ENCODE assay signal across 1 cellular context in the genomic region with DNA sequence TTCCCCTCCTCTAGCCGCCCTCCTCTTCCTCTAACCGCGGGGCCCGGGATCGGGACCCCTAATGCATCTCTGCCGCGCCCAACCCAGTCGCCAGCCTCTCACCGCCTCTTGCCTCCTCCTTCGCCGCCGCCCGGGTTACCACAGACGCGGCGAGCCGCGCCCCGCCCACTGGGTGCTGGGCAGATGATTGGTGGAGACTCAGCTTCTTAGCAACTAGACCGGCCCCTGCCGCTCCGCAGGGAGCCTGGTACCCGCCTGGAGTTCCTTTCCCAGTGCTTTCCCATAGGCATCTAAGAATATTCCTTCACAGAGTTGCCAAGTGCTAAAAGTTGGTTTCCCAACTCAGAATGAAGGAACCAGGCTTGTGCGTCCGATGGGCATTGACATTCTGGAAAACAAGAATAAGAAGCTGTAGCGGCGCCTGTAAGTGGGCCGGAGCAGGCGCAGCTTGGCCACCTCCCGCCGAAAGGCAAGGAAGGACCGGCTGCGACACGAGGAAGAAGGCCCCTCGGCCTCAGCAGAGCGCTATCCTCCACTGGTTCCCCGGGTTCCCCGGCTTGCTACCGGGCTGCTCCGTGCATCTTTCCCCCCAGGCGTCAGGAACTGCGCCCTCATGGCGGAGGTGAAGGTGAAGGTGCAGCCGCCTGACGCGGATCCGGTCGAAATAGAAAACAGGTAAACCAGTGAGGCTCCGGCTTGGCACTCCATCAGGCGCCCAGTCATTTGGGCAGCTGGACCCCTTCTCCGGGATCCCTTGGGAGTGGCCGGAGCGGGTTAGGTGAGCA.
TF ChIP-seq lines count a peak whose summit lies in the region.

A gene (minus strand): TSS at position 137 of the 785 bp plus-strand sequence. CDS start 1,672 bp downstream, outside the sequence.
A gene with protein sequence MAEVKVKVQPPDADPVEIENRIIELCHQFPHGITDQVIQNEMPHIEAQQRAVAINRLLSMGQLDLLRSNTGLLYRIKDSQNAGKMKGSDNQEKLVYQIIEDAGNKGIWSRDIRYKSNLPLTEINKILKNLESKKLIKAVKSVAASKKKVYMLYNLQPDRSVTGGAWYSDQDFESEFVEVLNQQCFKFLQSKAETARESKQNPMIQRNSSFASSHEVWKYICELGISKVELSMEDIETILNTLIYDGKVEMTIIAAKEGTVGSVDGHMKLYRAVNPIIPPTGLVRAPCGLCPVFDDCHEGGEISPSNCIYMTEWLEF (plus strand): TSS at position 497 of the 785 bp plus-strand sequence. CDS start 117 bp downstream, at position 614.

TF ChIP-seq in K562, 482 proteins besides CTCF, POLR2A, EP300 and RAD21 (continued from another document):
- TF ChIP-seq, protein P1, sequence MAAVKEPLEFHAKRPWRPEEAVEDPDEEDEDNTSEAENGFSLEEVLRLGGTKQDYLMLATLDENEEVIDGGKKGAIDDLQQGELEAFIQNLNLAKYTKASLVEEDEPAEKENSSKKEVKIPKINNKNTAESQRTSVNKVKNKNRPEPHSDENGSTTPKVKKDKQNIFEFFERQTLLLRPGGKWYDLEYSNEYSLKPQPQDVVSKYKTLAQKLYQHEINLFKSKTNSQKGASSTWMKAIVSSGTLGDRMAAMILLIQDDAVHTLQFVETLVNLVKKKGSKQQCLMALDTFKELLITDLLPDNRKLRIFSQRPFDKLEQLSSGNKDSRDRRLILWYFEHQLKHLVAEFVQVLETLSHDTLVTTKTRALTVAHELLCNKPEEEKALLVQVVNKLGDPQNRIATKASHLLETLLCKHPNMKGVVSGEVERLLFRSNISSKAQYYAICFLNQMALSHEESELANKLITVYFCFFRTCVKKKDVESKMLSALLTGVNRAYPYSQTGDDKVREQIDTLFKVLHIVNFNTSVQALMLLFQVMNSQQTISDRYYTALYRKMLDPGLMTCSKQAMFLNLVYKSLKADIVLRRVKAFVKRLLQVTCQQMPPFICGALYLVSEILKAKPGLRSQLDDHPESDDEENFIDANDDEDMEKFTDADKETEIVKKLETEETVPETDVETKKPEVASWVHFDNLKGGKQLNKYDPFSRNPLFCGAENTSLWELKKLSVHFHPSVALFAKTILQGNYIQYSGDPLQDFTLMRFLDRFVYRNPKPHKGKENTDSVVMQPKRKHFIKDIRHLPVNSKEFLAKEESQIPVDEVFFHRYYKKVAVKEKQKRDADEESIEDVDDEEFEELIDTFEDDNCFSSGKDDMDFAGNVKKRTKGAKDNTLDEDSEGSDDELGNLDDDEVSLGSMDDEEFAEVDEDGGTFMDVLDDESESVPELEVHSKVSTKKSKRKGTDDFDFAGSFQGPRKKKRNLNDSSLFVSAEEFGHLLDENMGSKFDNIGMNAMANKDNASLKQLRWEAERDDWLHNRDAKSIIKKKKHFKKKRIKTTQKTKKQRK (IDR thresholded peaks at IDR 0.05; ENCODE audit: borderline replicate concordance, low read depth, low read length), result no peak
- TF ChIP-seq ZNF57 (CRISPR knock-in tag; IDR thresholded peaks at IDR 0.05) (no peak), KDM1A (IDR thresholded peaks at IDR 0.05) (no peak), MYNN (IDR thresholded peaks at IDR 0.05) (no peak), MYNN (CRISPR knock-in tag; IDR thresholded peaks at IDR 0.05) (no peak), CCAR2 (IDR thresholded peaks at IDR 0.05; ENCODE audit: low read depth, low read length) (no peak), NEUROD1 (IDR thresholded peaks at IDR 0.05; ENCODE audit: borderline replicate concordance, low read depth, low read length, partially characterized antibody) (peak; percentile 67), ZNF121 (CRISPR knock-in tag; conservative IDR thresholded peaks at IDR 0.05) (no peak), TCFL5 (CRISPR knock-in tag; conservative IDR thresholded peaks at IDR 0.05) (no peak), NR3C1 (CRISPR knock-in tag; IDR thresholded peaks at IDR 0.05) (no peak), ERF (CRISPR knock-in tag; IDR thresholded peaks at IDR 0.05) (no peak), POLR2B (IDR thresholded peaks at IDR 0.05; ENCODE audit: low read depth, partially characterized antibody) (peak; percentile 47), ASH1L (IDR thresholded peaks at IDR 0.05; ENCODE audit: borderline replicate concordance, low read depth, partially characterized antibody) (no peak), COPS2 (conservative IDR thresholded peaks at IDR 0.05) (no peak), KLF13 (tag; IDR thresholded peaks at IDR 0.05; ENCODE audit: borderline replicate concordance, low read depth) (no peak), ZNF41 (CRISPR knock-in tag; conservative IDR thresholded peaks at IDR 0.05) (no peak), NR2C1 (IDR thresholded peaks at IDR 0.05) (0 out of 2 replicates have a peak, but pooled peaks have one; percentile 26), NR2C1 (tag; IDR thresholded peaks at IDR 0.05) (no peak), MED1 (CRISPR knock-in tag; IDR thresholded peaks at IDR 0.05; ENCODE audit: borderline replicate concordance) (no peak)
- TF ChIP-seq, protein P2, sequence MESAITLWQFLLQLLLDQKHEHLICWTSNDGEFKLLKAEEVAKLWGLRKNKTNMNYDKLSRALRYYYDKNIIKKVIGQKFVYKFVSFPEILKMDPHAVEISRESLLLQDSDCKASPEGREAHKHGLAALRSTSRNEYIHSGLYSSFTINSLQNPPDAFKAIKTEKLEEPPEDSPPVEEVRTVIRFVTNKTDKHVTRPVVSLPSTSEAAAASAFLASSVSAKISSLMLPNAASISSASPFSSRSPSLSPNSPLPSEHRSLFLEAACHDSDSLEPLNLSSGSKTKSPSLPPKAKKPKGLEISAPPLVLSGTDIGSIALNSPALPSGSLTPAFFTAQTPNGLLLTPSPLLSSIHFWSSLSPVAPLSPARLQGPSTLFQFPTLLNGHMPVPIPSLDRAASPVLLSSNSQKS (CRISPR knock-in tag; IDR thresholded peaks at IDR 0.05), result no peak
- TF ChIP-seq, protein P3, sequence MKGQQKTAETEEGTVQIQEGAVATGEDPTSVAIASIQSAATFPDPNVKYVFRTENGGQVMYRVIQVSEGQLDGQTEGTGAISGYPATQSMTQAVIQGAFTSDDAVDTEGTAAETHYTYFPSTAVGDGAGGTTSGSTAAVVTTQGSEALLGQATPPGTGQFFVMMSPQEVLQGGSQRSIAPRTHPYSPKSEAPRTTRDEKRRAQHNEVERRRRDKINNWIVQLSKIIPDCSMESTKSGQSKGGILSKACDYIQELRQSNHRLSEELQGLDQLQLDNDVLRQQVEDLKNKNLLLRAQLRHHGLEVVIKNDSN (CRISPR knock-in tag; IDR thresholded peaks at IDR 0.05), result no peak
- TF ChIP-seq, protein P4, sequence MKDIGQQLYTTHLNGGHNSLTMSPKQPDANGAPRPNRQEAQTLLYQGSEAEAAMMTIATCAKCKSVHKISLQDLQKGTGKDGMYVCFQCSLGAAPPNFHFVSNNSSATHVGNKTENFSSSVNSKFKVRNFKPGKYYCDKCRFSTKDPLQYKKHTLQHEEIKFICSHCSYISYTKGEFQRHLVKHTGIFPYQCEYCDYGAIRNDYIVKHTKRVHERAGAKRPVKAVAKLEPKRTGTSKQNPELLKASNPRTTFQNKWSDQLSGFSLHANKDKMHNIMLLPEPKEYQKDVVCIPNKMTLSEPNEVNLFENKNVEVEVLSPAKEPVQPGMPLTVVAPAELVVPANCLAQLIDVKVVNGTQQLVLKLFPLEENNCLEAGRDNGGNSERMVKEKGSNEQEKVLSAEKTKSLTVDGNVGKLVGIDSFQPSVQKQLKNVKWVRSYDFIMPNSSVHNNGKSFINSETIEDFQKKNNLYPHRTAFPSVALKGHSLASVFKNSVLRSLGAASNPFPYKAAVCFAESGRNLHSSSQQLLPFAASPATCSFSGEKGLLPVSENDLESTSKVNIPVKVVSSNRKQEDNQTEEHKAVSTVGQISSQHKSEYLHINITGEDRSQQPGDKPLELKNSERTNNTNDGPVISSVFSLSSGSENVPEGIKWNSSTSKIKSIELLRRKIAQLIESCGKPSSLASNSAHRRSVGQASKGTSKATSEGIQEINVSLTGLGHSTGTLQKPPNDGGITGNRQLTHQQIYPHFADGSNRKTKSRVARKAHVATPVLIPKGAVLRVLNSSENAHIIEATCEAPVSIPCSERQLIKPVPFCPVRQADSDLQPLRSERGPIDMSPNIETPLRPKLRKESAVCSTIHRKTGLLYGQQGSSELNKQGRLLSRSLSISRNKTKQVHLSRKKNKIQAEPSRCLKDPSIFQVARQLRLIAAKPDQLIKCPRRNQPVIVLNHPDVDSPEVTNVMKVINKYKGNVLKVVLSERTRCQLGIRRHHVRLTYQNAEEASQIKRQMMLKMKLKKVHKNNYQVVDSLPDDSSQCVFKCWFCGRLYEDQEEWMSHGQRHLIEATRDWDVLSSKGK (CRISPR knock-in tag; IDR thresholded peaks at IDR 0.05), result no peak
- TF ChIP-seq, protein P5, sequence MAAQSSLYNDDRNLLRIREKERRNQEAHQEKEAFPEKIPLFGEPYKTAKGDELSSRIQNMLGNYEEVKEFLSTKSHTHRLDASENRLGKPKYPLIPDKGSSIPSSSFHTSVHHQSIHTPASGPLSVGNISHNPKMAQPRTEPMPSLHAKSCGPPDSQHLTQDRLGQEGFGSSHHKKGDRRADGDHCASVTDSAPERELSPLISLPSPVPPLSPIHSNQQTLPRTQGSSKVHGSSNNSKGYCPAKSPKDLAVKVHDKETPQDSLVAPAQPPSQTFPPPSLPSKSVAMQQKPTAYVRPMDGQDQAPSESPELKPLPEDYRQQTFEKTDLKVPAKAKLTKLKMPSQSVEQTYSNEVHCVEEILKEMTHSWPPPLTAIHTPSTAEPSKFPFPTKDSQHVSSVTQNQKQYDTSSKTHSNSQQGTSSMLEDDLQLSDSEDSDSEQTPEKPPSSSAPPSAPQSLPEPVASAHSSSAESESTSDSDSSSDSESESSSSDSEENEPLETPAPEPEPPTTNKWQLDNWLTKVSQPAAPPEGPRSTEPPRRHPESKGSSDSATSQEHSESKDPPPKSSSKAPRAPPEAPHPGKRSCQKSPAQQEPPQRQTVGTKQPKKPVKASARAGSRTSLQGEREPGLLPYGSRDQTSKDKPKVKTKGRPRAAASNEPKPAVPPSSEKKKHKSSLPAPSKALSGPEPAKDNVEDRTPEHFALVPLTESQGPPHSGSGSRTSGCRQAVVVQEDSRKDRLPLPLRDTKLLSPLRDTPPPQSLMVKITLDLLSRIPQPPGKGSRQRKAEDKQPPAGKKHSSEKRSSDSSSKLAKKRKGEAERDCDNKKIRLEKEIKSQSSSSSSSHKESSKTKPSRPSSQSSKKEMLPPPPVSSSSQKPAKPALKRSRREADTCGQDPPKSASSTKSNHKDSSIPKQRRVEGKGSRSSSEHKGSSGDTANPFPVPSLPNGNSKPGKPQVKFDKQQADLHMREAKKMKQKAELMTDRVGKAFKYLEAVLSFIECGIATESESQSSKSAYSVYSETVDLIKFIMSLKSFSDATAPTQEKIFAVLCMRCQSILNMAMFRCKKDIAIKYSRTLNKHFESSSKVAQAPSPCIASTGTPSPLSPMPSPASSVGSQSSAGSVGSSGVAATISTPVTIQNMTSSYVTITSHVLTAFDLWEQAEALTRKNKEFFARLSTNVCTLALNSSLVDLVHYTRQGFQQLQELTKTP (IDR thresholded peaks at IDR 0.05; ENCODE audit: low read depth in 1 of 2, partially characterized antibody in 2 of 2), result peak in 1 of 2 experiments; percentile 56
- TF ChIP-seq, protein P6, sequence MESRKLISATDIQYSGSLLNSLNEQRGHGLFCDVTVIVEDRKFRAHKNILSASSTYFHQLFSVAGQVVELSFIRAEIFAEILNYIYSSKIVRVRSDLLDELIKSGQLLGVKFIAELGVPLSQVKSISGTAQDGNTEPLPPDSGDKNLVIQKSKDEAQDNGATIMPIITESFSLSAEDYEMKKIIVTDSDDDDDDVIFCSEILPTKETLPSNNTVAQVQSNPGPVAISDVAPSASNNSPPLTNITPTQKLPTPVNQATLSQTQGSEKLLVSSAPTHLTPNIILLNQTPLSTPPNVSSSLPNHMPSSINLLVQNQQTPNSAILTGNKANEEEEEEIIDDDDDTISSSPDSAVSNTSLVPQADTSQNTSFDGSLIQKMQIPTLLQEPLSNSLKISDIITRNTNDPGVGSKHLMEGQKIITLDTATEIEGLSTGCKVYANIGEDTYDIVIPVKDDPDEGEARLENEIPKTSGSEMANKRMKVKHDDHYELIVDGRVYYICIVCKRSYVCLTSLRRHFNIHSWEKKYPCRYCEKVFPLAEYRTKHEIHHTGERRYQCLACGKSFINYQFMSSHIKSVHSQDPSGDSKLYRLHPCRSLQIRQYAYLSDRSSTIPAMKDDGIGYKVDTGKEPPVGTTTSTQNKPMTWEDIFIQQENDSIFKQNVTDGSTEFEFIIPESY (CRISPR knock-in tag; IDR thresholded peaks at IDR 0.05), result no peak
